1 cellular context compared by ENCODE assay signal in genomic region chr5:177370488-177371119, GRCh38.
TF ChIP-seq lines count a peak whose summit lies in the region.

No MANE protein-coding gene starts in this region.

TF ChIP-seq in HepG2, 621 proteins besides CTCF, POLR2A, EP300 and RAD21 (continued from another document and continues in another):
- peak; percentile 44; the same call in 1 of the 2 replicates for TF ChIP-seq HMGXB3 (CRISPR knock-in tag; IDR thresholded peaks at IDR 0.05; ENCODE audit: borderline replicate concordance)
- TF ChIP-seq GTF3A (CRISPR knock-in tag; conservative IDR thresholded peaks at IDR 0.05) = no peak
- peak; percentile 85; the same call in 2 of the 3 replicates for TF ChIP-seq MXI1 (IDR thresholded peaks at IDR 0.05; ENCODE audit: borderline replicate concordance, low read depth, low read length)
- TF ChIP-seq SIN3B (IDR thresholded peaks at IDR 0.05; ENCODE audit: low read length) = no peak
- TF ChIP-seq ZNF232 (CRISPR knock-in tag; IDR thresholded peaks at IDR 0.05; ENCODE audit: borderline replicate concordance) = no peak
- TF ChIP-seq ARID2 (CRISPR knock-in tag; IDR thresholded peaks at IDR 0.05; ENCODE audit: borderline replicate concordance) = no peak
- TF ChIP-seq, protein P1, sequence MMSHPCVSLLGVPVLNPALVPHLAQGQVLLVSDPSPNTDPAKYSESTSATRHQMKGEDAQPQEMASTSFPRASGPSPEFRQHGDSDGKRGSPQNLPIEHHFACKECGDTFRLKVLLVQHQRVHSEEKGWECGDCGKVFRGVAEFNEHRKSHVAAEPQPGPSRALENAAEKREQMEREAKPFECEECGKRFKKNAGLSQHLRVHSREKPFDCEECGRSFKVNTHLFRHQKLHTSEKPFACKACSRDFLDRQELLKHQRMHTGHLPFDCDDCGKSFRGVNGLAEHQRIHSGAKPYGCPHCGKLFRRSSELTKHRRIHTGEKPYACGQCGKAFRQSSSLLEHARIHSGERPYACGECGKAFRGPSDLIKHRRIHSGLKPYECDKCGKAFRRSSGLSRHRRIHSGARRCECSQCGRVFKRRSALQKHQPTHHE (CRISPR knock-in tag; IDR thresholded peaks at IDR 0.05; ENCODE audit: borderline replicate concordance) = no peak
- no peak for TF ChIP-seq MAFG (CRISPR knock-in tag; IDR thresholded peaks at IDR 0.05)
- peak; percentile 53; the same call in 1 of the 2 replicates for TF ChIP-seq PATZ1 (CRISPR knock-in tag; IDR thresholded peaks at IDR 0.05)
- TF ChIP-seq ZNF382 (CRISPR knock-in tag; IDR thresholded peaks at IDR 0.05; ENCODE audit: borderline replicate concordance) = no peak
- no peak for TF ChIP-seq ZNF878 (CRISPR knock-in tag; IDR thresholded peaks at IDR 0.05)
- no peak for TF ChIP-seq AFF4 (CRISPR knock-in tag; IDR thresholded peaks at IDR 0.05)
- no peak for TF ChIP-seq SNAPC2 (CRISPR knock-in tag; IDR thresholded peaks at IDR 0.05)
- TF ChIP-seq, protein P2, sequence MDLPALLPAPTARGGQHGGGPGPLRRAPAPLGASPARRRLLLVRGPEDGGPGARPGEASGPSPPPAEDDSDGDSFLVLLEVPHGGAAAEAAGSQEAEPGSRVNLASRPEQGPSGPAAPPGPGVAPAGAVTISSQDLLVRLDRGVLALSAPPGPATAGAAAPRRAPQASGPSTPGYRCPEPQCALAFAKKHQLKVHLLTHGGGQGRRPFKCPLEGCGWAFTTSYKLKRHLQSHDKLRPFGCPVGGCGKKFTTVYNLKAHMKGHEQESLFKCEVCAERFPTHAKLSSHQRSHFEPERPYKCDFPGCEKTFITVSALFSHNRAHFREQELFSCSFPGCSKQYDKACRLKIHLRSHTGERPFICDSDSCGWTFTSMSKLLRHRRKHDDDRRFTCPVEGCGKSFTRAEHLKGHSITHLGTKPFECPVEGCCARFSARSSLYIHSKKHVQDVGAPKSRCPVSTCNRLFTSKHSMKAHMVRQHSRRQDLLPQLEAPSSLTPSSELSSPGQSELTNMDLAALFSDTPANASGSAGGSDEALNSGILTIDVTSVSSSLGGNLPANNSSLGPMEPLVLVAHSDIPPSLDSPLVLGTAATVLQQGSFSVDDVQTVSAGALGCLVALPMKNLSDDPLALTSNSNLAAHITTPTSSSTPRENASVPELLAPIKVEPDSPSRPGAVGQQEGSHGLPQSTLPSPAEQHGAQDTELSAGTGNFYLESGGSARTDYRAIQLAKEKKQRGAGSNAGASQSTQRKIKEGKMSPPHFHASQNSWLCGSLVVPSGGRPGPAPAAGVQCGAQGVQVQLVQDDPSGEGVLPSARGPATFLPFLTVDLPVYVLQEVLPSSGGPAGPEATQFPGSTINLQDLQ (CRISPR knock-in tag; IDR thresholded peaks at IDR 0.05) = no peak
- TF ChIP-seq, protein P3, sequence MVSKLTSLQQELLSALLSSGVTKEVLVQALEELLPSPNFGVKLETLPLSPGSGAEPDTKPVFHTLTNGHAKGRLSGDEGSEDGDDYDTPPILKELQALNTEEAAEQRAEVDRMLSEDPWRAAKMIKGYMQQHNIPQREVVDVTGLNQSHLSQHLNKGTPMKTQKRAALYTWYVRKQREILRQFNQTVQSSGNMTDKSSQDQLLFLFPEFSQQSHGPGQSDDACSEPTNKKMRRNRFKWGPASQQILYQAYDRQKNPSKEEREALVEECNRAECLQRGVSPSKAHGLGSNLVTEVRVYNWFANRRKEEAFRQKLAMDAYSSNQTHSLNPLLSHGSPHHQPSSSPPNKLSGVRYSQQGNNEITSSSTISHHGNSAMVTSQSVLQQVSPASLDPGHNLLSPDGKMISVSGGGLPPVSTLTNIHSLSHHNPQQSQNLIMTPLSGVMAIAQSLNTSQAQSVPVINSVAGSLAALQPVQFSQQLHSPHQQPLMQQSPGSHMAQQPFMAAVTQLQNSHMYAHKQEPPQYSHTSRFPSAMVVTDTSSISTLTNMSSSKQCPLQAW (CRISPR knock-in tag; IDR thresholded peaks at IDR 0.05) = peak; percentile 86
- no peak for TF ChIP-seq ZNF543 (CRISPR knock-in tag; IDR thresholded peaks at IDR 0.05)
- no peak for TF ChIP-seq ZBTB3 (CRISPR knock-in tag; IDR thresholded peaks at IDR 0.05; ENCODE audit: borderline replicate concordance, low read depth)
- no peak for TF ChIP-seq PCBP2 (optimal IDR thresholded peaks at IDR 0.05; ENCODE audit: low read depth, low read length, poor library complexity, severe bottlenecking)
- TF ChIP-seq ZNF577 (CRISPR knock-in tag; IDR thresholded peaks at IDR 0.05; ENCODE audit: borderline replicate concordance, low read depth) = no peak
- no peak for TF ChIP-seq E2F1 (CRISPR knock-in tag; IDR thresholded peaks at IDR 0.05)
- TF ChIP-seq CREB1 (IDR thresholded peaks at IDR 0.05) = no peak
- TF ChIP-seq CREB1 (CRISPR knock-in tag; IDR thresholded peaks at IDR 0.05) = no peak
- TF ChIP-seq, protein P4, sequence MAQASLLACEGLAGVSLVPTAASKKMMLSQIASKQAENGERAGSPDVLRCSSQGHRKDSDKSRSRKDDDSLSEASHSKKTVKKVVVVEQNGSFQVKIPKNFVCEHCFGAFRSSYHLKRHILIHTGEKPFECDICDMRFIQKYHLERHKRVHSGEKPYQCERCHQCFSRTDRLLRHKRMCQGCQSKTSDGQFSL (CRISPR knock-in tag; IDR thresholded peaks at IDR 0.05) = no peak
- no peak for TF ChIP-seq ZNF674 (CRISPR knock-in tag; IDR thresholded peaks at IDR 0.05; ENCODE audit: low read depth)
- peak; percentile 69; the same call in 1 of the 2 replicates for TF ChIP-seq IRF2 (CRISPR knock-in tag; IDR thresholded peaks at IDR 0.05)
- peak; percentile 91; the same call in 1 of the 2 replicates for TF ChIP-seq CCDC6 (CRISPR knock-in tag; IDR thresholded peaks at IDR 0.05)
- TF ChIP-seq RXRA (CRISPR knock-in tag; IDR thresholded peaks at IDR 0.05) = peak; percentile 56
- peak; percentile 35 for TF ChIP-seq SP5 (CRISPR knock-in tag; IDR thresholded peaks at IDR 0.05; ENCODE audit: borderline replicate concordance, low read depth)
- no peak for TF ChIP-seq GLI4 (CRISPR knock-in tag; IDR thresholded peaks at IDR 0.05; ENCODE audit: borderline replicate concordance)
- TF ChIP-seq ZNF552 (CRISPR knock-in tag; IDR thresholded peaks at IDR 0.05; ENCODE audit: borderline replicate concordance) = no peak
- no peak for TF ChIP-seq RORA (CRISPR knock-in tag; IDR thresholded peaks at IDR 0.05)
- TF ChIP-seq, protein P5, sequence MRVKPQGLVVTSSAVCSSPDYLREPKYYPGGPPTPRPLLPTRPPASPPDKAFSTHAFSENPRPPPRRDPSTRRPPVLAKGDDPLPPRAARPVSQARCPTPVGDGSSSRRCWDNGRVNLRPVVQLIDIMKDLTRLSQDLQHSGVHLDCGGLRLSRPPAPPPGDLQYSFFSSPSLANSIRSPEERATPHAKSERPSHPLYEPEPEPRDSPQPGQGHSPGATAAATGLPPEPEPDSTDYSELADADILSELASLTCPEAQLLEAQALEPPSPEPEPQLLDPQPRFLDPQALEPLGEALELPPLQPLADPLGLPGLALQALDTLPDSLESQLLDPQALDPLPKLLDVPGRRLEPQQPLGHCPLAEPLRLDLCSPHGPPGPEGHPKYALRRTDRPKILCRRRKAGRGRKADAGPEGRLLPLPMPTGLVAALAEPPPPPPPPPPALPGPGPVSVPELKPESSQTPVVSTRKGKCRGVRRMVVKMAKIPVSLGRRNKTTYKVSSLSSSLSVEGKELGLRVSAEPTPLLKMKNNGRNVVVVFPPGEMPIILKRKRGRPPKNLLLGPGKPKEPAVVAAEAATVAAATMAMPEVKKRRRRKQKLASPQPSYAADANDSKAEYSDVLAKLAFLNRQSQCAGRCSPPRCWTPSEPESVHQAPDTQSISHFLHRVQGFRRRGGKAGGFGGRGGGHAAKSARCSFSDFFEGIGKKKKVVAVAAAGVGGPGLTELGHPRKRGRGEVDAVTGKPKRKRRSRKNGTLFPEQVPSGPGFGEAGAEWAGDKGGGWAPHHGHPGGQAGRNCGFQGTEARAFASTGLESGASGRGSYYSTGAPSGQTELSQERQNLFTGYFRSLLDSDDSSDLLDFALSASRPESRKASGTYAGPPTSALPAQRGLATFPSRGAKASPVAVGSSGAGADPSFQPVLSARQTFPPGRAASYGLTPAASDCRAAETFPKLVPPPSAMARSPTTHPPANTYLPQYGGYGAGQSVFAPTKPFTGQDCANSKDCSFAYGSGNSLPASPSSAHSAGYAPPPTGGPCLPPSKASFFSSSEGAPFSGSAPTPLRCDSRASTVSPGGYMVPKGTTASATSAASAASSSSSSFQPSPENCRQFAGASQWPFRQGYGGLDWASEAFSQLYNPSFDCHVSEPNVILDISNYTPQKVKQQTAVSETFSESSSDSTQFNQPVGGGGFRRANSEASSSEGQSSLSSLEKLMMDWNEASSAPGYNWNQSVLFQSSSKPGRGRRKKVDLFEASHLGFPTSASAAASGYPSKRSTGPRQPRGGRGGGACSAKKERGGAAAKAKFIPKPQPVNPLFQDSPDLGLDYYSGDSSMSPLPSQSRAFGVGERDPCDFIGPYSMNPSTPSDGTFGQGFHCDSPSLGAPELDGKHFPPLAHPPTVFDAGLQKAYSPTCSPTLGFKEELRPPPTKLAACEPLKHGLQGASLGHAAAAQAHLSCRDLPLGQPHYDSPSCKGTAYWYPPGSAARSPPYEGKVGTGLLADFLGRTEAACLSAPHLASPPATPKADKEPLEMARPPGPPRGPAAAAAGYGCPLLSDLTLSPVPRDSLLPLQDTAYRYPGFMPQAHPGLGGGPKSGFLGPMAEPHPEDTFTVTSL (CRISPR knock-in tag; IDR thresholded peaks at IDR 0.05; ENCODE audit: borderline replicate concordance) = no peak
